In the genomic region with DNA sequence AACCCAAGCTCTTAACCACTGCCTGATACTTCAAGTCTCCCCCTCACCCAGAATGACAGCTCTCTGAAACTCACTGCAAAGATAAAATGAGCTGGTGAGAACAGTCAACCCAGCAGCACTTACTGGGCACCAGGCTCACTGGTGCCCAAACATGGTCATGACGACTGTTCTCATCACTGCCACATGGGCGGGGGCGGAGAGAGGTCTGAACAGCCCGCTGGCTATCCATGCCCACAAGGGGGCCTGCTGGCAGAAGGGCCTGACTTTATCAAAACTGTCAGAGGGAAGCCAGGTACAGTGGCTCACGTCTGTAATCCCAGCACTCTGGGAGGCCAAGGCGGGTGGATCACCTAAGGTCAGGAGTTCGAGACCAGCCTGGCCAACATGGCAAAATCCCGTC, we compare ENCODE assay signal across 14 cellular contexts. TPM values are rescaled to one million over a fixed set of nuclear protein-coding genes. Genes with fewer than 3 reads are reported as not detected.
A peak's percentile ranks its signal among the peaks of the same experiment; 100 is the strongest.
DNase-seq lines count a peak whose midpoint lies in the region; ATAC-seq and TF ChIP-seq lines count a peak whose summit lies in the region.
"Had no signal": no experiment of that assay in that cellular context is flagged by ENCODE, and none has a peak within 500 bp of the region (broad histone marks: within the 10 kb centered on the region; RNA-seq: fewer than 3 reads in every experiment).

No MANE protein-coding gene starts in this region.

- H3K4me3 ChIP-seq in A673 (ENCODE audit: low read depth, low read length, poor library complexity, severe bottlenecking): no peak overlapping the region
- no peak overlapping the region for H3K4me3 ChIP-seq in endodermal cell (ENCODE audit: low read length)
- H3K4me3 ChIP-seq: adrenal gland, thyroid gland had no signal

- H3K9me3 Mint-ChIP-seq in endodermal cell: no peaks in the 10 kb centered on the region
- H3K9me3 Mint-ChIP-seq: CD8-positive, alpha-beta memory T cell; memory B cell had no signal

- H3K36me3 Mint-ChIP-seq in endodermal cell (ENCODE audit: low read depth): peaks cover 52% of the 10 kb centered on the region

- H3K9me3 ChIP-seq in A673 (ENCODE audit: low read depth, low read length, poor library complexity, severe bottlenecking) (no peaks in the 10 kb centered on the region), endodermal cell (ENCODE audit: control insufficient read depth, low read length) (no peaks in the 10 kb centered on the region)
- H3K9me3 ChIP-seq: adrenal gland, thyroid gland had no signal

- H3K27me3 Mint-ChIP-seq in endodermal cell (ENCODE audit: insufficient read depth): no peaks in the 10 kb centered on the region
- H3K27me3 Mint-ChIP-seq: CD8-positive, alpha-beta memory T cell; memory B cell had no signal

- H3K4me1 ChIP-seq in A673 (ENCODE audit: insufficient read depth, low read length, poor library complexity, severe bottlenecking) (peaks cover 6% of the 10 kb centered on the region), endodermal cell (ENCODE audit: control insufficient read depth, insufficient read depth, low read length) (no peaks in the 10 kb centered on the region)

- H3K27me3 ChIP-seq in A673 (replicated peaks; ENCODE audit: insufficient read depth, low read depth, low read length, poor library complexity): no peaks in the 10 kb centered on the region
- H3K27me3 ChIP-seq in endodermal cell (ENCODE audit: control insufficient read depth, insufficient read depth, low read length, poor library complexity, severe bottlenecking): no peaks in the 10 kb centered on the region
- H3K27me3 ChIP-seq: adrenal gland, thyroid gland had no signal

- CTCF ChIA-PET in A673 (lab: Charles Lee): no interaction called here

- no peak overlapping the region for H3K9ac ChIP-seq in endodermal cell (ENCODE audit: extremely low read depth, low read length, poor library complexity, severe bottlenecking)

- TF ChIP-seq CTCF in A673 (conservative IDR thresholded peaks at IDR 0.05; ENCODE audit: low read depth, low read length) (no peak), endodermal cell (conservative IDR thresholded peaks at IDR 0.05) (peak; percentile 59)

- H3K36me3 ChIP-seq in A673 (ENCODE audit: insufficient read depth, low read length, poor library complexity, severe bottlenecking) (peaks cover 69% of the 10 kb centered on the region), endodermal cell (ENCODE audit: control insufficient read depth, insufficient read depth, low read length) (peaks cover 49% of the 10 kb centered on the region)

- H3K4me1 Mint-ChIP-seq in endodermal cell: peaks cover 14% of the 10 kb centered on the region

- BruUV-seq in A673 (replicated peaks; lab: Mats Ljungman, UMichigan): no TSS peak

- 90 to 92% methylated on average over 6 to 8 of the region's 8 CpGs for WGBS in endodermal cell (ENCODE audit: insufficient coverage in 1 of 2, insufficient read length in 1 of 2), 2 experiments

- no peak overlapping the region for H3K4me3 Mint-ChIP-seq in endodermal cell
- H3K4me3 Mint-ChIP-seq: memory B cell had no signal

- DNase-seq in A673 (ENCODE audit: low spot score): peak; percentile 33
- peak; percentile 5 for DNase-seq in COLO668 (lab: John Stamatoyannopoulos, UW; ENCODE audit: unreplicated experiment)
- DNase-seq in NAMALWA (ENCODE audit: low spot score): peak; percentile 33
- DNase-seq in endodermal cell: peak; percentile 76
- no peak for DNase-seq in NCI-H2107 treated with DMSO at 0.1 percent for 48 hours (lab: John Stamatoyannopoulos, UW; ENCODE audit: unreplicated experiment)
- DNase-seq in effector CD8-positive, alpha-beta T cell (lab: John Stamatoyannopoulos, UW): no peak
- no peak for DNase-seq in OCI-M1 (lab: John Stamatoyannopoulos, UW)
- DNase-seq: adrenal gland; CD8-positive, alpha-beta memory T cell; NCI-H345; occipital lobe; thyroid gland had no signal

- no peak overlapping the region for H3K27ac Mint-ChIP-seq in endodermal cell
- H3K27ac Mint-ChIP-seq: memory B cell had no signal

- intact Hi-C loops in A673 (cut with micrococcal nuclease; ENCODE audit: unreplicated experiment): no loop called here

- POLR2A ChIA-PET in A673 (lab: Charles Lee; ENCODE audit: low non-redundant PET): no interaction called here

- H3K27ac ChIP-seq in A673 (ENCODE audit: low read depth, low read length, poor library complexity, severe bottlenecking) (no peak overlapping the region), endodermal cell (ENCODE audit: low read depth, low read length) (no peak overlapping the region)
- H3K27ac ChIP-seq: adrenal gland, thyroid gland had no signal

- no peak for ATAC-seq in GM18519 (IDR thresholded peaks at IDR 0.05; ENCODE audit: low FRiP score, unreplicated experiment)

RNA-seq across cellular contexts. Expression of gene MYBBP1A, which starts 4.0 kb away (rescaled TPM):
- total RNA-seq in A673 (2021) (163 and 177 TPM in 2 replicates), endodermal cell (10 to 100 TPM; 55.6 to 70.9 TPM)
- polyA plus RNA-seq in endodermal cell (2013, experiment 1 of 2): 31.3 TPM
- polyA plus RNA-seq in endodermal cell (2013, experiment 2 of 2): 24.9 TPM

RNA-seq across cellular contexts. Expression of gene GGT6, which starts 9.2 kb away (rescaled TPM):
- total RNA-seq in A673 (2021) (not detected in 2 replicates), endodermal cell (not detected)
- polyA plus RNA-seq in endodermal cell (2013, experiment 1 of 2): not detected
- polyA plus RNA-seq in endodermal cell (2013, experiment 2 of 2): not detected
- total RNA-seq: CD8-positive, alpha-beta memory T cell; occipital lobe had no signal
- polyA plus RNA-seq: CD8-positive, alpha-beta memory T cell had no signal

RNA-seq across cellular contexts. Expression of gene SMTNL2, which starts 33.2 kb away (rescaled TPM):
- total RNA-seq in A673 (2021) (not detected in 2 replicates), endodermal cell (under 1 TPM; 0.51 to 0.79 TPM)
- polyA plus RNA-seq in endodermal cell (2013, experiment 1 of 2): 2.5 TPM
- polyA plus RNA-seq in endodermal cell (2013, experiment 2 of 2): 3.0 TPM
- total RNA-seq: CD8-positive, alpha-beta memory T cell had no signal
- polyA plus RNA-seq: CD8-positive, alpha-beta memory T cell had no signal

RNA-seq across cellular contexts. Expression of gene SPNS2, which starts 52.5 kb away (rescaled TPM):
- total RNA-seq in A673 (2021): not detected in 2 replicates
- under 1 TPM in 1 of 2 donors, not detected in 1; 0.09 TPM for total RNA-seq in endodermal cell
- 3.3 TPM for polyA plus RNA-seq in endodermal cell (2013, experiment 1 of 2)
- polyA plus RNA-seq in endodermal cell (2013, experiment 2 of 2): 2.2 TPM

Comparison
In these comparisons a context has a peak if more than half of its experiments do, and no peak if none do; other contexts are left out.
1. DNase-seq: peak in A673 (single experiment), COLO668 (single experiment), NAMALWA (single experiment) and endodermal cell (single experiment); none in NCI-H2107 treated with DMSO at 0.1 percent for 48 hours (single experiment), effector CD8-positive, alpha-beta T cell (single experiment) and OCI-M1 (single experiment).